25 cellular contexts compared by ENCODE assay signal in genomic region chr4:145404754-145405153, GRCh38.
DNase-seq lines count a peak whose midpoint lies in the region; ATAC-seq and TF ChIP-seq lines count a peak whose summit lies in the region.
"Had no signal": no experiment of that assay in that cellular context is flagged by ENCODE, and none has a peak within 500 bp of the region (broad histone marks: within the 10 kb centered on the region; RNA-seq: fewer than 3 reads in every experiment).

No MANE protein-coding gene starts in this region.

- no peaks in the 10 kb centered on the region for H3K9me3 ChIP-seq in left ventricle myocardium inferior (replicated peaks)
- H3K9me3 ChIP-seq in endodermal cell (ENCODE audit: control insufficient read depth, low read length), result no peaks in the 10 kb centered on the region
- H3K9me3 ChIP-seq in smooth muscle cell (replicated peaks; ENCODE audit: low read depth), result no peaks in the 10 kb centered on the region
- no peaks in the 10 kb centered on the region for H3K9me3 ChIP-seq in naive thymus-derived CD4-positive, alpha-beta T cell (ENCODE audit: control insufficient read depth in 2 of 3, low read length in 3 of 3)
- H3K9me3 ChIP-seq: Peyer's patch had no signal

- H3K27me3 Mint-ChIP-seq in endodermal cell (ENCODE audit: insufficient read depth) (peaks cover 2% of the 10 kb centered on the region), nephron progenitor cell (ENCODE audit: low read depth, poor library complexity) (peaks cover 6% of the 10 kb centered on the region)
- H3K27me3 Mint-ChIP-seq in naive thymus-derived CD4-positive, alpha-beta T cell, result peaks cover 0 to 21% (median 5%) of the 10 kb centered on the region in 5 donors

- H3K4me1 ChIP-seq in left ventricle myocardium inferior (no peaks in the 10 kb centered on the region), endodermal cell (ENCODE audit: control insufficient read depth, insufficient read depth, low read length) (no peaks in the 10 kb centered on the region), smooth muscle cell (ENCODE audit: low read depth) (no peaks in the 10 kb centered on the region)
- H3K4me1 ChIP-seq in naive thymus-derived CD4-positive, alpha-beta T cell (ENCODE audit: control insufficient read depth in 2 of 2, insufficient read depth in 2 of 2, low read length in 2 of 2), result no peaks in the 10 kb centered on the region
- H3K4me1 ChIP-seq: Peyer's patch had no signal

- H3K27ac Mint-ChIP-seq in endodermal cell, result no peak overlapping the region
- H3K27ac Mint-ChIP-seq in nephron progenitor cell, result peak overlapping the region; percentile 71
- no peak overlapping the region for H3K27ac Mint-ChIP-seq in naive thymus-derived CD4-positive, alpha-beta T cell
- H3K27ac Mint-ChIP-seq: CD8-positive, alpha-beta T cell had no signal

- WGBS in endodermal cell (ENCODE audit: insufficient coverage in 1 of 2, insufficient read length in 1 of 2), 2 experiments, result 74 to 92% methylated on average over 3 of the region's 3 CpGs
- 84% methylated on average over 3 of the region's 3 CpGs for WGBS in smooth muscle cell (ENCODE audit: low lambda C conversion rate)

- H2AFZ ChIP-seq in smooth muscle cell (ENCODE audit: low read depth), result peak overlapping the region; percentile 44
- H2AFZ ChIP-seq: GM23248 had no signal

- no peak overlapping the region for H3K4me2 ChIP-seq in smooth muscle cell

- H3K9me3 Mint-ChIP-seq in endodermal cell, result peaks cover 8% of the 10 kb centered on the region
- H3K9me3 Mint-ChIP-seq in nephron progenitor cell, result peaks cover 34% of the 10 kb centered on the region
- H3K9me3 Mint-ChIP-seq in naive thymus-derived CD4-positive, alpha-beta T cell, result peaks cover 0 to 8% (median 2%) of the 10 kb centered on the region in 11 donors
- H3K9me3 Mint-ChIP-seq: CD8-positive, alpha-beta T cell had no signal

- H3K9ac ChIP-seq in endodermal cell (ENCODE audit: extremely low read depth, low read length, poor library complexity, severe bottlenecking), result no peak overlapping the region
- no peak overlapping the region for H3K9ac ChIP-seq in smooth muscle cell (ENCODE audit: low read depth)
- H3K9ac ChIP-seq: GM23248 had no signal

- H3K4me1 Mint-ChIP-seq in endodermal cell, result no peaks in the 10 kb centered on the region
- H3K4me1 Mint-ChIP-seq in nephron progenitor cell, result peaks cover 4% of the 10 kb centered on the region
- no peaks in the 10 kb centered on the region for H3K4me1 Mint-ChIP-seq in naive thymus-derived CD4-positive, alpha-beta T cell

- H3K79me2 ChIP-seq in smooth muscle cell (ENCODE audit: low read depth), result no peaks in the 10 kb centered on the region

- POLR2A ChIA-PET in naive thymus-derived CD4-positive, alpha-beta T cell (lab: Charles Lee), result no interaction called here

- H3K27ac ChIP-seq in left ventricle myocardium inferior (replicated peaks) (peak overlapping the region; percentile 7), endodermal cell (ENCODE audit: low read depth, low read length) (peak overlapping the region; percentile 83), smooth muscle cell (ENCODE audit: low read depth) (no peak overlapping the region)
- no peak overlapping the region for H3K27ac ChIP-seq in naive thymus-derived CD4-positive, alpha-beta T cell (ENCODE audit: low read depth, low read length)
- H3K27ac ChIP-seq: GM23248, HL-60, Peyer's patch had no signal

- H3K27me3 ChIP-seq in left ventricle myocardium inferior (ENCODE audit: low read depth) (no peaks in the 10 kb centered on the region), endodermal cell (ENCODE audit: control insufficient read depth, insufficient read depth, low read length, poor library complexity, severe bottlenecking) (no peaks in the 10 kb centered on the region), smooth muscle cell (ENCODE audit: low read depth) (no peaks in the 10 kb centered on the region)
- H3K27me3 ChIP-seq in naive thymus-derived CD4-positive, alpha-beta T cell (ENCODE audit: control insufficient read depth in 2 of 2, insufficient read depth in 2 of 2, low read length in 2 of 2), result no peaks in the 10 kb centered on the region
- H3K27me3 ChIP-seq: Peyer's patch had no signal

- H3K4me3 Mint-ChIP-seq in endodermal cell, result no peak overlapping the region
- no peak overlapping the region for H3K4me3 Mint-ChIP-seq in nephron progenitor cell
- H3K4me3 Mint-ChIP-seq in naive thymus-derived CD4-positive, alpha-beta T cell, result no peak overlapping the region
- H3K4me3 Mint-ChIP-seq: CD8-positive, alpha-beta T cell had no signal

- intact Hi-C loops in left ventricle myocardium inferior (cut with micrococcal nuclease) (no loop called here), Right ventricle myocardium superior (cut with DNase I) (no loop called here)
- intact Hi-C loops in naive thymus-derived CD4-positive, alpha-beta T cell (cut with micrococcal nuclease), result no loop called here

- no peak for ATAC-seq in Right ventricle myocardium superior (ENCODE audit: poor library complexity)
- ATAC-seq in naive thymus-derived CD4-positive, alpha-beta T cell, result no peak
- ATAC-seq: CD8-positive, alpha-beta T cell; HepG2; K562 had no signal

- H4K20me1 ChIP-seq in smooth muscle cell (ENCODE audit: low read depth), result no peaks in the 10 kb centered on the region

- H3K36me3 ChIP-seq in left ventricle myocardium inferior, result no peaks in the 10 kb centered on the region
- H3K36me3 ChIP-seq in endodermal cell (ENCODE audit: control insufficient read depth, insufficient read depth, low read length), result no peaks in the 10 kb centered on the region
- H3K36me3 ChIP-seq in smooth muscle cell (ENCODE audit: low read depth), result no peaks in the 10 kb centered on the region
- no peaks in the 10 kb centered on the region for H3K36me3 ChIP-seq in naive thymus-derived CD4-positive, alpha-beta T cell (ENCODE audit: control insufficient read depth in 2 of 3, insufficient read depth in 3 of 3, low read length in 3 of 3)
- H3K36me3 ChIP-seq: Peyer's patch had no signal

- no peak for DNase-seq in left ventricle myocardium inferior
- no peak for DNase-seq in Right ventricle myocardium superior
- no peak for DNase-seq in endodermal cell
- DNase-seq in nephron progenitor cell, result no peak
- DNase-seq in smooth muscle cell (lab: John Stamatoyannopoulos, UW; ENCODE audit: unreplicated experiment), result no peak
- DNase-seq in Ammon's horn (ENCODE audit: low spot score), result no peak
- no peak for DNase-seq in naive thymus-derived CD4-positive, alpha-beta T cell
- no peak for DNase-seq in mesenteric fat pad (ENCODE audit: low spot score)
- DNase-seq: 8988T; Calu3; CD8-positive, alpha-beta T cell; DMS153; GM23248; HCEC 1CT; MM.1S; NCI-H1048; NCI-H1436; NCI-H187 treated with DMSO at 0.1 percent for 48 hours; NCI-H2227 treated with DMSO at 0.1 percent for 48 hours; NCI-H510A; NCI-H748 treated with DMSO at 0.1 percent for 48 hours; Peyer's patch had no signal

- TF ChIP-seq CTCF in left ventricle myocardium inferior (IDR thresholded peaks at IDR 0.05; ENCODE audit: borderline replicate concordance), result no peak
- TF ChIP-seq CTCF in endodermal cell (conservative IDR thresholded peaks at IDR 0.05), result no peak
- no peak for TF ChIP-seq CTCF in nephron progenitor cell (IDR thresholded peaks at IDR 0.05)
- TF ChIP-seq CTCF in smooth muscle cell (IDR thresholded peaks at IDR 0.05; ENCODE audit: borderline replicate concordance, insufficient read depth, poor library complexity, severe bottlenecking), result no peak

- H3K4me3 ChIP-seq in left ventricle myocardium inferior, result no peak overlapping the region
- H3K4me3 ChIP-seq in endodermal cell (ENCODE audit: low read length), result no peak overlapping the region
- H3K4me3 ChIP-seq in smooth muscle cell, result no peak overlapping the region
- no peak overlapping the region for H3K4me3 ChIP-seq in naive thymus-derived CD4-positive, alpha-beta T cell (ENCODE audit: low read length)
- H3K4me3 ChIP-seq: GM23248, K562, Peyer's patch had no signal

- H3K36me3 Mint-ChIP-seq in endodermal cell (ENCODE audit: low read depth) (no peaks in the 10 kb centered on the region), nephron progenitor cell (ENCODE audit: low read depth) (no peaks in the 10 kb centered on the region)
- peaks cover 0 to 6% (median 0%) of the 10 kb centered on the region in 5 donors for H3K36me3 Mint-ChIP-seq in naive thymus-derived CD4-positive, alpha-beta T cell
- H3K36me3 Mint-ChIP-seq: CD8-positive, alpha-beta T cell had no signal

- no peaks in the 10 kb centered on the region for H3F3A ChIP-seq in smooth muscle cell (ENCODE audit: low read depth)

- CTCF ChIA-PET in naive thymus-derived CD4-positive, alpha-beta T cell (lab: Charles Lee), result no interaction called here

Comparison
In these comparisons a context has a peak if more than half of its experiments do, and no peak if none do; other contexts are left out.
1. H3K27ac ChIP-seq: peak in left ventricle myocardium inferior (single experiment) and endodermal cell (single experiment); none in smooth muscle cell (single experiment) and naive thymus-derived CD4-positive, alpha-beta T cell (single experiment).